23 cellular contexts compared by ENCODE assay signal in the genomic region with DNA sequence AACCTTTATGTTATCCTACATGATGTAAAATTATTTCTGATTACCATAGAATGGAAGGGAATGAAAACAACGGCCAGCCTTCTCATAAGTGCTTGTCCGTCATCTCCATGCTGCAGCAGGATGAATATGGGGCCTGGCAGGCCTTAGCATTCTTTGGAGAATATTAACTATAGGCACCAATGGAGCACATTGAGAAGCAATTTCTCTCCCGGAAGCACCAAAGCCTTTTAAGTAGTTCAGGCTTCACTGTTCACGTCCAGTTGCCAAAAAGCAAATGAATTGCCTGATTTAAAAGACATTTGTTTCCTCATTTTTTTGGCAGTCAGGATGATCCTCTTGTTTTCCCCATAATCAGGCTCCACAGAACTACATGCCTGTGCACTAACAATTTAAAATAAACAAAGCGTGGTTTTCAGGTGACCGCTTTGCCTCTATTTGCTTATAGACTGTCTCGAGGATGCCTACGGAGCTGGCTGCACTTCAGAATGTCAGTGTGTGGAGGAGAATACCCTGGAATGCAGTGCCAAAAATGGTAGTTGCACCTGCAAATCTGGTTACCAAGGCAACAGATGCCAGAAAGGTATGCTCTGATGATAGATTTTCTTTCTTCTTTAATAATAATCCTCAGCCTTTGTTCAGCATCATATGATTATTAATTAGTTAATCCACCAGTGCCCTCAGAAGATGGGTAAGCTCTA.
A peak's percentile ranks its signal among the peaks of the same experiment; 100 is the strongest.
DNase-seq lines count a peak whose midpoint lies in the region; ATAC-seq and TF ChIP-seq lines count a peak whose summit lies in the region.
"Had no signal": no experiment of that assay in that cellular context is flagged by ENCODE, and none has a peak within 500 bp of the region (broad histone marks: within the 10 kb centered on the region; RNA-seq: fewer than 3 reads in every experiment).

No MANE protein-coding gene starts in this region.

- H3K4me3 ChIP-seq in prostate gland = no peak overlapping the region
- H3K4me3 ChIP-seq: K562, MG63, Peyer's patch, SJCRH30 had no signal

- H3K27me3 ChIP-seq in prostate gland (replicated peaks; ENCODE audit: insufficient read depth) = no peaks in the 10 kb centered on the region
- H3K27me3 ChIP-seq: Peyer's patch, SJCRH30 had no signal

- no peaks in the 10 kb centered on the region for H3K36me3 ChIP-seq in prostate gland
- H3K36me3 ChIP-seq: MG63, Peyer's patch, SJCRH30 had no signal

- H3K9me3 ChIP-seq in prostate gland = no peaks in the 10 kb centered on the region
- H3K9me3 ChIP-seq: MG63, Peyer's patch, SJCRH30 had no signal

- WGBS in prostate gland = 46% methylated on average over 8 of the region's 8 CpGs

- no peaks in the 10 kb centered on the region for H3K4me1 ChIP-seq in prostate gland (replicated peaks)
- H3K4me1 ChIP-seq: Peyer's patch, SJCRH30 had no signal

- no peak for TF ChIP-seq POLR2A in prostate gland (IDR thresholded peaks at IDR 0.05)

- intact Hi-C loops in prostate gland (cut with DNase I) = no loop called here

- DNase-seq in DMS53 (lab: John Stamatoyannopoulos, UW) = peak; percentile 14
- DNase-seq in DMS53 treated with DMSO at 0.1 percent for 48 hours (lab: John Stamatoyannopoulos, UW; ENCODE audit: unreplicated experiment) = no peak
- DNase-seq in Ammon's horn (ENCODE audit: low spot score) = peak; percentile 4
- peak; percentile 84 for DNase-seq in NCI-H2029 treated with DMSO at 0.1 percent for 48 hours (lab: John Stamatoyannopoulos, UW)
- peak in 34 of 61 donors; percentile 0 to 77 (median 14) for DNase-seq in caudate nucleus (lab: John Stamatoyannopoulos, UW)
- DNase-seq in T1000 (lab: John Stamatoyannopoulos, UW) = no peak
- no peak for DNase-seq in prostate gland (ENCODE audit: low spot score)
- DNase-seq: C1 segment of cervical spinal cord; Calu3; CD8-positive, alpha-beta T cell; DMS153; MG63; NCI-H1048; NCI-H187; NCI-H2171 treated with DMSO at 0.1 percent for 48 hours; NCI-H526 treated with DMSO at 0.1 percent for 48 hours; Peyer's patch; SJCRH30; T-cell had no signal

- H3K27ac ChIP-seq in caudate nucleus (ENCODE audit: low read depth, low read length) (peak overlapping the region; percentile 80), prostate gland (no peak overlapping the region)
- H3K27ac ChIP-seq: 22Rv1, Peyer's patch, SJCRH30 had no signal

- ATAC-seq in HG02759 (IDR thresholded peaks at IDR 0.05; ENCODE audit: unreplicated experiment) = no peak
- ATAC-seq: CD8-positive, alpha-beta T cell; HCT116; K562; T-cell had no signal

- no peak for TF ChIP-seq CTCF in prostate gland (IDR thresholded peaks at IDR 0.05)

Comparison
In these comparisons a context has a peak if more than half of its experiments do, and no peak if none do; other contexts are left out.
1. DNase-seq: peak in DMS53 (single experiment), Ammon's horn (single experiment), NCI-H2029 treated with DMSO at 0.1 percent for 48 hours (single experiment) and caudate nucleus (34 of 61); none in DMS53 treated with DMSO at 0.1 percent for 48 hours (single experiment), T1000 (single experiment) and prostate gland (single experiment).